1 cellular context compared by ENCODE assay signal in the genomic region with DNA sequence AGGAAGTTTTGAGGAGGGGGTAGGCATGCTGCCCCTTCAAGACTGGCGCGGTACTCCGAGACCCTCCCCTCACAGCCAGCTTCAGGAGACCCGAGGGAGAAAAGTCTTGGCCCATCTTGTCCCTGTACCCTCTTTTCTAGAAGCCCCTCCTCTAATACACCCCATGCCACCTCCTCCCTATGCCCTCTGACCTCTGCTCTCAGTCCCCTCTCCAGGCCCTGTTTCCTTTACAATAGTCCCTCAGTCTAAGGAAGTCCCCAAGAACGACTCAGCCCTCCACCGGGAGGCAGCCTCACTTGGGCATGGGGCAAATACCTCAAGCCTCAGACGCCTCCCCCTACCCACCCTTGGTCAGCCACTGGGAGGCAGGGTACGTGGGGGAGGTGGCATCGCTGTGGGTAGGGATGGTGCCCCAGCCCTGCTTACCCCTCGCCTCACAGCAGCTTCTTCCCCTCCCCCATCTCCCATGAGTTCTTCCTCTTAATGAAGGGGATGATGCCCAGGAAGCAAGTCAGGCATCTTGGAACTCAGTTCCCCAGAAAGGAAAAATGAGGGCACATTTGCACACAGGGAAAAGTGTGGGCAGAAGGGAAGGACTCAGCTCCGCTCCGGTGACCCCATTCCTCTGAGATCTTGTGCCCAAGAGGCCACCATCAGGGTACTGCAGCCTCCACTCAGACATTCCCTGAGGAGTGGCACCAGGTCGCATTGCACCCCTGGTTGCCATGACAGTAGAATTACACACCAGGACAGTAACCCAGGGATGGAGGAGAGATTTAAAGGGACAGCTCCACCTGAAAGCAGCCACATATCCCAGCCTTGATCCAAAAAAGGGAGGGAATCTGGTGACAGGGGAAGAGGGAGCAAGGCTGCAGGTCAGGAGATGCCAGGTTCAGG.
TF ChIP-seq lines count a peak whose summit lies in the region.

No MANE protein-coding gene starts in this region.

TF ChIP-seq in GM23338, 12 proteins besides CTCF, POLR2A, EP300 and RAD21 (continued from another document):
- TF ChIP-seq, protein P1, sequence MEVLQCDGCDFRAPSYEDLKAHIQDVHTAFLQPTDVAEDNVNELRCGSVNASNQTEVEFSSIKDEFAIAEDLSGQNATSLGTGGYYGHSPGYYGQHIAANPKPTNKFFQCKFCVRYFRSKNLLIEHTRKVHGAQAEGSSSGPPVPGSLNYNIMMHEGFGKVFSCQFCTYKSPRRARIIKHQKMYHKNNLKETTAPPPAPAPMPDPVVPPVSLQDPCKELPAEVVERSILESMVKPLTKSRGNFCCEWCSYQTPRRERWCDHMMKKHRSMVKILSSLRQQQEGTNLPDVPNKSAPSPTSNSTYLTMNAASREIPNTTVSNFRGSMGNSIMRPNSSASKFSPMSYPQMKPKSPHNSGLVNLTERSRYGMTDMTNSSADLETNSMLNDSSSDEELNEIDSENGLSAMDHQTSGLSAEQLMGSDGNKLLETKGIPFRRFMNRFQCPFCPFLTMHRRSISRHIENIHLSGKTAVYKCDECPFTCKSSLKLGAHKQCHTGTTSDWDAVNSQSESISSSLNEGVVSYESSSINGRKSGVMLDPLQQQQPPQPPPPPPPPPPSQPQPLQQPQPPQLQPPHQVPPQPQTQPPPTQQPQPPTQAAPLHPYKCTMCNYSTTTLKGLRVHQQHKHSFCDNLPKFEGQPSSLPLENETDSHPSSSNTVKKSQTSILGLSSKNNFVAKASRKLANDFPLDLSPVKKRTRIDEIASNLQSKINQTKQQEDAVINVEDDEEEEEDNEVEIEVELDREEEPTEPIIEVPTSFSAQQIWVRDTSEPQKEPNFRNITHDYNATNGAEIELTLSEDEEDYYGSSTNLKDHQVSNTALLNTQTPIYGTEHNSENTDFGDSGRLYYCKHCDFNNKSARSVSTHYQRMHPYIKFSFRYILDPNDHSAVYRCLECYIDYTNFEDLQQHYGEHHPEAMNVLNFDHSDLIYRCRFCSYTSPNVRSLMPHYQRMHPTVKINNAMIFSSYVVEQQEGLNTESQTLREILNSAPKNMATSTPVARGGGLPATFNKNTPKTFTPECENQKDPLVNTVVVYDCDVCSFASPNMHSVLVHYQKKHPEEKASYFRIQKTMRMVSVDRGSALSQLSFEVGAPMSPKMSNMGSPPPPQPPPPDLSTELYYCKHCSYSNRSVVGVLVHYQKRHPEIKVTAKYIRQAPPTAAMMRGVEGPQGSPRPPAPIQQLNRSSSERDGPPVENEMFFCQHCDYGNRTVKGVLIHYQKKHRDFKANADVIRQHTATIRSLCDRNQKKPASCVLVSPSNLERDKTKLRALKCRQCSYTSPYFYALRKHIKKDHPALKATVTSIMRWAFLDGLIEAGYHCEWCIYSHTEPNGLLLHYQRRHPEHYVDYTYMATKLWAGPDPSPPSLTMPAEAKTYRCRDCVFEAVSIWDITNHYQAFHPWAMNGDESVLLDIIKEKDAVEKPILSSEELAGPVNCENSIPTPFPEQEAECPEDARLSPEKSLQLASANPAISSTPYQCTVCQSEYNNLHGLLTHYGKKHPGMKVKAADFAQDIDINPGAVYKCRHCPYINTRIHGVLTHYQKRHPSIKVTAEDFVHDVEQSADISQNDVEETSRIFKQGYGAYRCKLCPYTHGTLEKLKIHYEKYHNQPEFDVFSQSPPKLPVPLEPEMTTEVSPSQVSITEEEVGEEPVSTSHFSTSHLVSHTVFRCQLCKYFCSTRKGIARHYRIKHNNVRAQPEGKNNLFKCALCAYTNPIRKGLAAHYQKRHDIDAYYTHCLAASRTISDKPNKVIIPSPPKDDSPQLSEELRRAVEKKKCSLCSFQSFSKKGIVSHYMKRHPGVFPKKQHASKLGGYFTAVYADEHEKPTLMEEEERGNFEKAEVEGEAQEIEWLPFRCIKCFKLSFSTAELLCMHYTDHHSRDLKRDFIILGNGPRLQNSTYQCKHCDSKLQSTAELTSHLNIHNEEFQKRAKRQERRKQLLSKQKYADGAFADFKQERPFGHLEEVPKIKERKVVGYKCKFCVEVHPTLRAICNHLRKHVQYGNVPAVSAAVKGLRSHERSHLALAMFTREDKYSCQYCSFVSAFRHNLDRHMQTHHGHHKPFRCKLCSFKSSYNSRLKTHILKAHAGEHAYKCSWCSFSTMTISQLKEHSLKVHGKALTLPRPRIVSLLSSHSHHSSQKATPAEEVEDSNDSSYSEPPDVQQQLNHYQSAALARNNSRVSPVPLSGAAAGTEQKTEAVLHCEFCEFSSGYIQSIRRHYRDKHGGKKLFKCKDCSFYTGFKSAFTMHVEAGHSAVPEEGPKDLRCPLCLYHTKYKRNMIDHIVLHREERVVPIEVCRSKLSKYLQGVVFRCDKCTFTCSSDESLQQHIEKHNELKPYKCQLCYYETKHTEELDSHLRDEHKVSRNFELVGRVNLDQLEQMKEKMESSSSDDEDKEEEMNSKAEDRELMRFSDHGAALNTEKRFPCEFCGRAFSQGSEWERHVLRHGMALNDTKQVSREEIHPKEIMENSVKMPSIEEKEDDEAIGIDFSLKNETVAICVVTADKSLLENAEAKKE (CRISPR knock-in tag; IDR thresholded peaks at IDR 0.05) = no peak
- TF ChIP-seq ZNF331 (CRISPR knock-in tag; IDR thresholded peaks at IDR 0.05; ENCODE audit: low read depth) (no peak), JUNB (IDR thresholded peaks at IDR 0.05; ENCODE audit: unreplicated experiment) (no peak), EZH2 (IDR thresholded peaks at IDR 0.05; ENCODE audit: low read depth, unreplicated experiment) (no peak), CREB1 (CRISPR knock-in tag; IDR thresholded peaks at IDR 0.05; ENCODE audit: low read depth) (no peak), EZH2phosphoT487 (IDR thresholded peaks at IDR 0.05; ENCODE audit: unreplicated experiment) (no peak), ZNF114 (CRISPR knock-in tag; IDR thresholded peaks at IDR 0.05) (no peak)
